Comparison of ENCODE assay signal across 17 cellular contexts in genomic region chr9:79360387-79361347, GRCh38.
A peak's percentile ranks its signal among the peaks of the same experiment; 100 is the strongest.
DNase-seq lines count a peak whose midpoint lies in the region; ATAC-seq and TF ChIP-seq lines count a peak whose summit lies in the region.
"Had no signal": no experiment of that assay in that cellular context is flagged by ENCODE, and none has a peak within 500 bp of the region (broad histone marks: within the 10 kb centered on the region; RNA-seq: fewer than 3 reads in every experiment).

No MANE protein-coding gene starts in this region.

- no peak overlapping the region for H3K9ac ChIP-seq in mesenchymal stem cell (ENCODE audit: low read length)

- H3K18ac ChIP-seq in mesenchymal stem cell (ENCODE audit: low read depth in 1 of 2, low read length in 2 of 2) = no peak overlapping the region

- TF ChIP-seq CTCF in brain microvascular endothelial cell (IDR thresholded peaks at IDR 0.05; ENCODE audit: low read depth, low read length, missing control alignments) (no peak), WERI-Rb-1 (IDR thresholded peaks at IDR 0.05; ENCODE audit: low read depth, low read length) (no peak)

- no peak overlapping the region for H2BK5ac ChIP-seq in mesenchymal stem cell (ENCODE audit: low read depth, low read length, poor library complexity, severe bottlenecking)

- no peaks in the 10 kb centered on the region for H3K9me3 Mint-ChIP-seq in activated naive CD4-positive, alpha-beta T cell treated with anti-CD3 and anti-CD28 coated beads, Interleukin-2, amount 50 U/mL, for 72 hours
- no peaks in the 10 kb centered on the region for H3K9me3 Mint-ChIP-seq in CD4-positive, alpha-beta memory T cell
- H3K9me3 Mint-ChIP-seq: activated CD4-positive, alpha-beta memory T cell treated with anti-CD3 and anti-CD28 coated beads for 36 hours; activated T-helper 1 cell treated with anti-CD3 and anti-CD28 coated beads, Interleukin-12 subunit alpha, Interleukin-12 subunit beta, Interleukin-2, Interleukin-4 antibody, amounts not matched to agents 30 ng/mL and 10 ng/mL and 1 ng/mL, durations not matched to agents 14 hours and 24 hours and 36 hours; naive thymus-derived CD8-positive, alpha-beta T cell had no signal

- H3K27ac Mint-ChIP-seq in activated naive CD4-positive, alpha-beta T cell treated with anti-CD3 and anti-CD28 coated beads, Interleukin-2, amount 50 U/mL, for 72 hours = no peak overlapping the region
- no peak overlapping the region for H3K27ac Mint-ChIP-seq in CD4-positive, alpha-beta memory T cell
- H3K27ac Mint-ChIP-seq: activated CD4-positive, alpha-beta memory T cell treated with anti-CD3 and anti-CD28 coated beads for 36 hours; activated T-helper 1 cell treated with anti-CD3 and anti-CD28 coated beads, Interleukin-12 subunit alpha, Interleukin-12 subunit beta, Interleukin-2, Interleukin-4 antibody, amounts not matched to agents 30 ng/mL and 10 ng/mL and 1 ng/mL, durations not matched to agents 14 hours and 24 hours and 36 hours; naive thymus-derived CD8-positive, alpha-beta T cell had no signal

- H3K4me1 ChIP-seq in mesenchymal stem cell (ENCODE audit: control insufficient read depth, insufficient read depth, low read depth, low read length) = peaks cover 3% of the 10 kb centered on the region
- no peaks in the 10 kb centered on the region for H3K4me1 ChIP-seq in CD4-positive, alpha-beta memory T cell (ENCODE audit: insufficient read depth, low read length)
- H3K4me1 ChIP-seq: gastroesophageal sphincter, tibial artery had no signal

- H3K14ac ChIP-seq in mesenchymal stem cell (ENCODE audit: low read length in 2 of 2) = no peak overlapping the region

- H4K91ac ChIP-seq in mesenchymal stem cell (ENCODE audit: low read length) = no peak overlapping the region

- H2BK15ac ChIP-seq in mesenchymal stem cell (ENCODE audit: low read depth, poor library complexity, severe bottlenecking) = no peak overlapping the region

- H3K27me3 Mint-ChIP-seq in CD4-positive, alpha-beta memory T cell = peaks cover 0 to 7% of the 10 kb centered on the region in 2 donors

- no peak overlapping the region for H3K4me2 ChIP-seq in mesenchymal stem cell (ENCODE audit: low read length, poor library complexity, severe bottlenecking)

- H3K9me3 ChIP-seq in mesenchymal stem cell (ENCODE audit: control insufficient read depth, low read length) (no peaks in the 10 kb centered on the region), WERI-Rb-1 (ENCODE audit: severe bottlenecking) (no peaks in the 10 kb centered on the region)
- H3K9me3 ChIP-seq in CD4-positive, alpha-beta memory T cell (ENCODE audit: control insufficient read depth in 1 of 2, low read length in 2 of 2) = no peaks in the 10 kb centered on the region
- H3K9me3 ChIP-seq: gastroesophageal sphincter, tibial artery had no signal

- peak overlapping the region in 1 of 2 experiments; percentile 39 for H2BK12ac ChIP-seq in mesenchymal stem cell (ENCODE audit: low read length in 2 of 2)

- H3K4me3 ChIP-seq in brain microvascular endothelial cell (ENCODE audit: low read depth, low read length) = no peak overlapping the region
- no peak overlapping the region for H3K4me3 ChIP-seq in mesenchymal stem cell (ENCODE audit: insufficient read depth in 1 of 2, low read depth in 1 of 2, low read length in 2 of 2)
- H3K4me3 ChIP-seq in WERI-Rb-1 (ENCODE audit: low read depth, low read length) = no peak overlapping the region
- no peak overlapping the region for H3K4me3 ChIP-seq in CD4-positive, alpha-beta memory T cell (ENCODE audit: low read length in 2 of 2)
- H3K4me3 ChIP-seq: gastroesophageal sphincter, tibial artery had no signal

- H3K79me1 ChIP-seq in mesenchymal stem cell (replicated peaks; ENCODE audit: low read length, poor library complexity, severe bottlenecking) = no peaks in the 10 kb centered on the region

- intact Hi-C loops in CD4-positive, alpha-beta memory T cell (cut with micrococcal nuclease) = no loop called here

- peak overlapping the region; percentile 34 for H2BK120ac ChIP-seq in mesenchymal stem cell (ENCODE audit: low read depth, low read length)

- no peak for ATAC-seq in activated naive CD4-positive, alpha-beta T cell treated with anti-CD3 and anti-CD28 coated beads, Interleukin-2, amount 50 U/mL, for 72 hours
- ATAC-seq: gastroesophageal sphincter; left colon; naive thymus-derived CD8-positive, alpha-beta T cell had no signal

- no peaks in the 10 kb centered on the region for H3K36me3 Mint-ChIP-seq in activated naive CD4-positive, alpha-beta T cell treated with anti-CD3 and anti-CD28 coated beads, Interleukin-2, amount 50 U/mL, for 72 hours
- H3K36me3 Mint-ChIP-seq in CD4-positive, alpha-beta memory T cell = no peaks in the 10 kb centered on the region
- H3K36me3 Mint-ChIP-seq: activated CD4-positive, alpha-beta memory T cell treated with anti-CD3 and anti-CD28 coated beads for 36 hours; naive thymus-derived CD8-positive, alpha-beta T cell had no signal

- peak; percentile 60 for DNase-seq in COR-L47 (lab: John Stamatoyannopoulos, UW)
- peak; percentile 31 for DNase-seq in LHCN-M2 (ENCODE audit: low read depth)
- DNase-seq in brain microvascular endothelial cell = peak; percentile 9
- DNase-seq in mesenchymal stem cell = peak; percentile 4
- no peak for DNase-seq in stimulated activated CD4-positive, alpha-beta T cell treated with anti-CD3 and anti-CD28 coated beads, Interleukin-4, amount 100 ng/mL, for 1 hour
- no peak for DNase-seq in activated naive CD4-positive, alpha-beta T cell treated with anti-CD3 and anti-CD28 coated beads, Interleukin-2, amount 50 U/mL, for 72 hours (ENCODE audit: low spot score in 2 of 2)
- no peak for DNase-seq in WERI-Rb-1
- DNase-seq in CD4-positive, alpha-beta memory T cell = no peak
- DNase-seq: activated CD4-positive, alpha-beta memory T cell treated with anti-CD3 and anti-CD28 coated beads for 36 hours; left colon; naive thymus-derived CD8-positive, alpha-beta T cell; stimulated activated CD4-positive, alpha-beta T cell treated with anti-CD3 and anti-CD28 coated beads, Interleukin-1b, Interleukin-23, amount 100 ng/mL, for 48 hours; stimulated activated CD8-positive, alpha-beta memory T cell treated with anti-CD3 and anti-CD28 coated beads, Interleukin-4, amount 100 ng/mL, for 48 hours; tibial artery had no signal

- H3K23ac ChIP-seq in mesenchymal stem cell (ENCODE audit: low read length in 2 of 2) = no peak overlapping the region

- H3K27me3 ChIP-seq in brain microvascular endothelial cell (replicated peaks) (no peaks in the 10 kb centered on the region), mesenchymal stem cell (ENCODE audit: control insufficient read depth in 1 of 2, insufficient read depth in 1 of 2, low read length in 2 of 2) (no peaks in the 10 kb centered on the region), WERI-Rb-1 (ENCODE audit: insufficient read depth, low read depth, severe bottlenecking) (no peaks in the 10 kb centered on the region)
- no peaks in the 10 kb centered on the region for H3K27me3 ChIP-seq in CD4-positive, alpha-beta memory T cell (ENCODE audit: insufficient read depth, low read length)
- H3K27me3 ChIP-seq: gastroesophageal sphincter, tibial artery had no signal

- POLR2A ChIA-PET in CD4-positive, alpha-beta memory T cell (lab: Charles Lee; ENCODE audit: partially characterized antibody) = no interaction called here

- H4K8ac ChIP-seq in mesenchymal stem cell (ENCODE audit: low read length) = no peak overlapping the region

- no peak overlapping the region for H3K4ac ChIP-seq in mesenchymal stem cell (ENCODE audit: low read depth in 1 of 2, low read length in 2 of 2)

- peaks cover 0 to 10% (median 3%) of the 10 kb centered on the region in 4 donors for H3K4me1 Mint-ChIP-seq in CD4-positive, alpha-beta memory T cell

- in situ Hi-C loops in brain microvascular endothelial cell (cut with HindIII; ENCODE audit: low pct_ligation_motif_present, low sequenced_read_pairs) = no loop called here

- H3K36me3 ChIP-seq in brain microvascular endothelial cell (replicated peaks) (no peaks in the 10 kb centered on the region), mesenchymal stem cell (ENCODE audit: control insufficient read depth in 1 of 2, insufficient read depth in 2 of 2, low read depth in 1 of 2, low read length in 2 of 2) (no peaks in the 10 kb centered on the region), WERI-Rb-1 (no peaks in the 10 kb centered on the region)
- H3K36me3 ChIP-seq in CD4-positive, alpha-beta memory T cell (ENCODE audit: insufficient read depth, low read length) = no peaks in the 10 kb centered on the region
- H3K36me3 ChIP-seq: gastroesophageal sphincter, tibial artery had no signal

- CTCF ChIA-PET in CD4-positive, alpha-beta memory T cell (lab: Charles Lee; ENCODE audit: partially characterized antibody) = no interaction called here

- no peak overlapping the region for H2AK5ac ChIP-seq in mesenchymal stem cell (ENCODE audit: low read length, severe bottlenecking)

- 88% methylated on average over 3 of the region's 5 CpGs for WGBS in mesenchymal stem cell

- H3K27ac ChIP-seq in brain microvascular endothelial cell (no peak overlapping the region), mesenchymal stem cell (ENCODE audit: low read length, poor library complexity, severe bottlenecking) (peak overlapping the region; percentile 43), WERI-Rb-1 (no peak overlapping the region)
- no peak overlapping the region for H3K27ac ChIP-seq in CD4-positive, alpha-beta memory T cell (ENCODE audit: low read depth, low read length)
- H3K27ac ChIP-seq: C4-2B, gastroesophageal sphincter, tibial artery had no signal

- H2AFZ ChIP-seq in mesenchymal stem cell (ENCODE audit: low read depth, low read length) = no peak overlapping the region

- no peak overlapping the region for H3K4me3 Mint-ChIP-seq in CD4-positive, alpha-beta memory T cell
- H3K4me3 Mint-ChIP-seq: activated CD4-positive, alpha-beta memory T cell treated with anti-CD3 and anti-CD28 coated beads for 36 hours; activated T-helper 1 cell treated with anti-CD3 and anti-CD28 coated beads, Interleukin-12 subunit alpha, Interleukin-12 subunit beta, Interleukin-2, Interleukin-4 antibody, amounts not matched to agents 30 ng/mL and 10 ng/mL and 1 ng/mL, durations not matched to agents 14 hours and 24 hours and 36 hours; naive thymus-derived CD8-positive, alpha-beta T cell had no signal

Comparison
In these comparisons a context has a peak if more than half of its experiments do, and no peak if none do; other contexts are left out.
1. DNase-seq: peak in COR-L47 (single experiment), LHCN-M2 (single experiment), brain microvascular endothelial cell (single experiment) and mesenchymal stem cell (single experiment); none in stimulated activated CD4-positive, alpha-beta T cell treated with anti-CD3 and anti-CD28 coated beads, Interleukin-4, amount 100 ng/mL, for 1 hour (single experiment), activated naive CD4-positive, alpha-beta T cell treated with anti-CD3 and anti-CD28 coated beads, Interleukin-2, amount 50 U/mL, for 72 hours (0 of 2), WERI-Rb-1 (single experiment) and CD4-positive, alpha-beta memory T cell (0 of 5).